14 cellular contexts compared by ENCODE assay signal in the genomic region with DNA sequence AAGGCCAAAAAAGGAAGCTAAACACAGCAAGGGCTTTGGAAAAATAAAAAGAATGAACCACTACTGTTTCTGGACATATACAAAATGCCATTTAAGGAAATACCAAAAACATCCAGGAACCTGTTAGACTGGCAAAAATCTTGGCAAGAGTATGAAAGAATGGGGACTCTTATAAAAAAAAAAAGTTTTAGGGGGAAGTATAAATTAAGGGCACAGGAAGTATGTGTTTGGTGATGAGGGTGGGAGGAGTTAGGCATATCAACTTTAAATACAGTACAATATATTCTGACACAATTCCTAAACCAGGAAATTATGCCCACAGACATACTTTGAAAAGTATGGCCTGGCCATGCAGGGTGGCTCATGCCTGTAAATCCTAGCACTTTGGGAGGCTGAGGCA.
DNase-seq lines count a peak whose midpoint lies in the region; ATAC-seq and TF ChIP-seq lines count a peak whose summit lies in the region.
"Had no signal": no experiment of that assay in that cellular context is flagged by ENCODE, and none has a peak within 500 bp of the region (broad histone marks: within the 10 kb centered on the region; RNA-seq: fewer than 3 reads in every experiment).

No MANE protein-coding gene starts in this region.

- no peak overlapping the region for H3K4me3 Mint-ChIP-seq in activated CD4-positive, alpha-beta T cell treated with anti-CD3 and anti-CD28 coated beads for 36 hours
- H3K4me3 Mint-ChIP-seq in GM23338 (no peak overlapping the region), osteocyte (ENCODE audit: unreplicated experiment) (no peak overlapping the region)
- no peak overlapping the region for H3K4me3 Mint-ChIP-seq in activated naive CD8-positive, alpha-beta T cell

- peaks cover 12% of the 10 kb centered on the region for H3K79me2 ChIP-seq in GM23338 (replicated peaks; ENCODE audit: insufficient read depth)

- no peaks in the 10 kb centered on the region for H3K27me3 Mint-ChIP-seq in activated CD4-positive, alpha-beta T cell treated with anti-CD3 and anti-CD28 coated beads for 36 hours
- H3K27me3 Mint-ChIP-seq in GM23338 (ENCODE audit: insufficient read depth, low read depth, poor library complexity) (no peaks in the 10 kb centered on the region), osteocyte (ENCODE audit: unreplicated experiment) (no peaks in the 10 kb centered on the region)
- no peaks in the 10 kb centered on the region for H3K27me3 Mint-ChIP-seq in activated naive CD8-positive, alpha-beta T cell

- no peaks in the 10 kb centered on the region for H3F3A ChIP-seq in GM23338 (replicated peaks; ENCODE audit: low read depth)

- no peaks in the 10 kb centered on the region for H3K27me3 ChIP-seq in GM23338 (ENCODE audit: insufficient read depth)
- H3K27me3 ChIP-seq: thyroid gland had no signal

- no peak for ATAC-seq in activated CD4-positive, alpha-beta T cell treated with anti-CD3 and anti-CD28 coated beads for 36 hours
- no peak for ATAC-seq in GM23338

- CTCF ChIA-PET in activated CD4-positive, alpha-beta T cell treated with anti-CD3 and anti-CD28 coated beads for 36 hours (lab: Charles Lee) = interaction anchor here (0.6 to 1.2 kb wide), 3 partner anchors 9 to 41 kb away, joined by 3 to 5 read pairs (median 3); no protein-coding TSS in a partner anchor

- peaks cover 29% of the 10 kb centered on the region for H3K4me1 Mint-ChIP-seq in activated CD4-positive, alpha-beta T cell treated with anti-CD3 and anti-CD28 coated beads for 36 hours
- H3K4me1 Mint-ChIP-seq in GM23338 = no peaks in the 10 kb centered on the region
- H3K4me1 Mint-ChIP-seq in activated naive CD8-positive, alpha-beta T cell (ENCODE audit: low read depth) = peaks cover 43% of the 10 kb centered on the region
- peaks cover 6% of the 10 kb centered on the region for H3K4me1 Mint-ChIP-seq in osteocyte (ENCODE audit: unreplicated experiment)

- H3K9me2 ChIP-seq in GM23338 (ENCODE audit: insufficient read depth) = no peaks in the 10 kb centered on the region

- H3K4me3 ChIP-seq in GM23338 (no peak overlapping the region), coronary artery (no peak overlapping the region)
- H3K4me3 ChIP-seq: thyroid gland had no signal

- H3K36me3 Mint-ChIP-seq in activated CD4-positive, alpha-beta T cell treated with anti-CD3 and anti-CD28 coated beads for 36 hours (ENCODE audit: low read depth) = peaks cover 67% of the 10 kb centered on the region
- H3K36me3 Mint-ChIP-seq in GM23338 (ENCODE audit: low read depth) (peaks cover 73% of the 10 kb centered on the region), osteocyte (ENCODE audit: unreplicated experiment) (peaks cover 36% of the 10 kb centered on the region)
- peaks cover 17% of the 10 kb centered on the region for H3K36me3 Mint-ChIP-seq in activated naive CD8-positive, alpha-beta T cell

- intact Hi-C loops in activated CD4-positive, alpha-beta T cell treated with anti-CD3 and anti-CD28 coated beads for 36 hours (cut with DNase I, micrococcal nuclease) = loop anchor here (2.0 kb wide), 2 partner anchors 23 to 47 kb away; no protein-coding TSS in a partner anchor

- no peaks in the 10 kb centered on the region for H3K4me1 ChIP-seq in GM23338 (ENCODE audit: insufficient read depth)

- H3K27ac Mint-ChIP-seq in activated CD4-positive, alpha-beta T cell treated with anti-CD3 and anti-CD28 coated beads for 36 hours = peak overlapping the region; percentile 73
- peak overlapping the region; percentile 33; the same call in 1 of the 2 replicates for H3K27ac Mint-ChIP-seq in GM23338
- H3K27ac Mint-ChIP-seq in activated naive CD8-positive, alpha-beta T cell = peak overlapping the region; percentile 62
- peak overlapping the region; percentile 61 for H3K27ac Mint-ChIP-seq in osteocyte (ENCODE audit: unreplicated experiment)

- H3K27ac ChIP-seq in GM23338 (ENCODE audit: low read depth) (0 out of 2 replicates have a peak overlapping the region, but pooled peaks have one; percentile 5), coronary artery (no peak overlapping the region)
- H3K27ac ChIP-seq: thyroid gland had no signal

- POLR2A ChIA-PET in activated CD4-positive, alpha-beta T cell treated with anti-CD3 and anti-CD28 coated beads for 36 hours (lab: Charles Lee) = interaction anchor here (1.4 kb wide), 1 partner anchor 47 kb away, joined by 5 read pairs; no protein-coding TSS in a partner anchor

- peaks cover 26% of the 10 kb centered on the region for H3K36me3 ChIP-seq in GM23338 (ENCODE audit: insufficient read depth)

- TF ChIP-seq CTCF in GM23338 (conservative IDR thresholded peaks at IDR 0.05; ENCODE audit: low read depth in 2 of 2) (no peak), osteocyte (IDR thresholded peaks at IDR 0.05) (no peak), coronary artery (IDR thresholded peaks at IDR 0.05) (no peak)

- no peak overlapping the region for H3K4me2 ChIP-seq in GM23338

- H3K9me3 Mint-ChIP-seq in activated CD4-positive, alpha-beta T cell treated with anti-CD3 and anti-CD28 coated beads for 36 hours (ENCODE audit: low read depth) = no peaks in the 10 kb centered on the region
- H3K9me3 Mint-ChIP-seq in GM23338 (no peaks in the 10 kb centered on the region), osteocyte (ENCODE audit: unreplicated experiment) (no peaks in the 10 kb centered on the region)
- no peaks in the 10 kb centered on the region for H3K9me3 Mint-ChIP-seq in activated naive CD8-positive, alpha-beta T cell (ENCODE audit: low read depth)

- DNase-seq in activated CD4-positive, alpha-beta T cell treated with anti-CD3 and anti-CD28 coated beads for 36 hours = no peak
- no peak for DNase-seq in activated CD4-positive, alpha-beta T cell treated with anti-CD3 and anti-CD28 coated beads for 1 hour
- no peak for DNase-seq in GM23338 (ENCODE audit: low spot score)
- DNase-seq in osteocyte (ENCODE audit: extremely low spot score, unreplicated experiment) = no peak
- DNase-seq in coronary artery (ENCODE audit: low spot score) = no peak
- DNase-seq in NCI-H82 (lab: John Stamatoyannopoulos, UW) = no peak
- no peak for DNase-seq in hypothalamus (lab: John Stamatoyannopoulos, UW)
- DNase-seq: aorta; mammary epithelial cell; NCI-H524 treated with DMSO at 0.1 percent for 48 hours; nucleus accumbens; stimulated activated CD4-positive, alpha-beta T cell treated with anti-CD3 and anti-CD28 coated beads, Interleukin-12 subunit alpha, Interleukin-12 subunit beta, amount 100 ng/mL, for 4 hours had no signal

- peaks cover 13% of the 10 kb centered on the region for H4K20me1 ChIP-seq in GM23338 (replicated peaks; ENCODE audit: insufficient read depth)

- H2AFZ ChIP-seq in GM23338 = no peak overlapping the region

TF ChIP-seq in GM23338, 12 proteins besides CTCF, POLR2A, EP300 and RAD21 (continues in another document):
- TF ChIP-seq EZH2phosphoT487 (IDR thresholded peaks at IDR 0.05; ENCODE audit: unreplicated experiment) = no peak
- no peak for TF ChIP-seq JUNB (IDR thresholded peaks at IDR 0.05; ENCODE audit: unreplicated experiment)
- TF ChIP-seq STAT1 (IDR thresholded peaks at IDR 0.05; ENCODE audit: unreplicated experiment) = no peak
- no peak for TF ChIP-seq ZNF114 (CRISPR knock-in tag; IDR thresholded peaks at IDR 0.05)
- TF ChIP-seq, protein P1, sequence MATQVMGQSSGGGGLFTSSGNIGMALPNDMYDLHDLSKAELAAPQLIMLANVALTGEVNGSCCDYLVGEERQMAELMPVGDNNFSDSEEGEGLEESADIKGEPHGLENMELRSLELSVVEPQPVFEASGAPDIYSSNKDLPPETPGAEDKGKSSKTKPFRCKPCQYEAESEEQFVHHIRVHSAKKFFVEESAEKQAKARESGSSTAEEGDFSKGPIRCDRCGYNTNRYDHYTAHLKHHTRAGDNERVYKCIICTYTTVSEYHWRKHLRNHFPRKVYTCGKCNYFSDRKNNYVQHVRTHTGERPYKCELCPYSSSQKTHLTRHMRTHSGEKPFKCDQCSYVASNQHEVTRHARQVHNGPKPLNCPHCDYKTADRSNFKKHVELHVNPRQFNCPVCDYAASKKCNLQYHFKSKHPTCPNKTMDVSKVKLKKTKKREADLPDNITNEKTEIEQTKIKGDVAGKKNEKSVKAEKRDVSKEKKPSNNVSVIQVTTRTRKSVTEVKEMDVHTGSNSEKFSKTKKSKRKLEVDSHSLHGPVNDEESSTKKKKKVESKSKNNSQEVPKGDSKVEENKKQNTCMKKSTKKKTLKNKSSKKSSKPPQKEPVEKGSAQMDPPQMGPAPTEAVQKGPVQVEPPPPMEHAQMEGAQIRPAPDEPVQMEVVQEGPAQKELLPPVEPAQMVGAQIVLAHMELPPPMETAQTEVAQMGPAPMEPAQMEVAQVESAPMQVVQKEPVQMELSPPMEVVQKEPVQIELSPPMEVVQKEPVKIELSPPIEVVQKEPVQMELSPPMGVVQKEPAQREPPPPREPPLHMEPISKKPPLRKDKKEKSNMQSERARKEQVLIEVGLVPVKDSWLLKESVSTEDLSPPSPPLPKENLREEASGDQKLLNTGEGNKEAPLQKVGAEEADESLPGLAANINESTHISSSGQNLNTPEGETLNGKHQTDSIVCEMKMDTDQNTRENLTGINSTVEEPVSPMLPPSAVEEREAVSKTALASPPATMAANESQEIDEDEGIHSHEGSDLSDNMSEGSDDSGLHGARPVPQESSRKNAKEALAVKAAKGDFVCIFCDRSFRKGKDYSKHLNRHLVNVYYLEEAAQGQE (IDR thresholded peaks at IDR 0.05; ENCODE audit: unreplicated experiment) = no peak
